Comparison of ENCODE assay signal across 20 cellular contexts in the genomic region with DNA sequence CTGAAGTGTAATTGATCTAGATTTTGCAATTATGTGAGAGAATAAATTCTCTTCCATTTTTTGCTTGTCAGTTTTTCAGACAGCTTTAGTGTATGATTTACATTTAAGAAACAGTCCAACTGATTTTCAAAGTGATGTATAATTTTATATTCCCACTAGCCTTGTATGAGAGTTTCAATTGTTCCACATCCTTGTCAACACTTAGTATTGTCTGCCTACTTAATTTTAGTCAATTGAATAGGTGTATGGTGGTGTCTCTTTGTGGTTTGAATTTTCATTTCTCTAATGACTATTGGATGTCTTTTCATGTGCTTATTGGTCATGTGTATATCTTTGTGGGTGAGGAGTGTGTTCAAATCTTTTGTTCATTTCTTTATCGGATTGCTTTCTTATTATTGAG. TPM values are rescaled to one million over a fixed set of nuclear protein-coding genes. Genes with fewer than 3 reads are reported as not detected.
DNase-seq lines count a peak whose midpoint lies in the region; ATAC-seq, FAIRE-seq and TF ChIP-seq lines count a peak whose summit lies in the region.
"Had no signal": no experiment of that assay in that cellular context is flagged by ENCODE, and none has a peak within 500 bp of the region (broad histone marks: within the 10 kb centered on the region; RNA-seq: fewer than 3 reads in every experiment).

No MANE protein-coding gene starts in this region.

- BruUV-seq in MCF 10A (replicated peaks; lab: Mats Ljungman, UMichigan) = no TSS peak

- TF ChIP-seq EP300 in A549 (IDR thresholded peaks at IDR 0.05) = no peak

- no peak for TF ChIP-seq RAD21 in A549 (conservative IDR thresholded peaks at IDR 0.05 in 1 of 2, IDR thresholded peaks at IDR 0.05 in 1 of 2)

- H3K9ac ChIP-seq in subcutaneous abdominal adipose tissue (ENCODE audit: low read length in 5 of 5) = no peak overlapping the region
- H3K9ac ChIP-seq: BLaER1 treated with 17β-estradiol and CSF1 and Interleukin-3, amounts not matched to agents 10 nM and 100 nM had no signal

- H3K4me1 Mint-ChIP-seq in MCF 10A (ENCODE audit: insufficient read depth, unreplicated experiment) = no peaks in the 10 kb centered on the region
- H3K4me1 Mint-ChIP-seq in WTC11 = no peaks in the 10 kb centered on the region

- H3K27me3 ChIP-seq in subcutaneous abdominal adipose tissue (ENCODE audit: control insufficient read depth in 5 of 5, insufficient read depth in 4 of 5, low read length in 5 of 5) = no peaks in the 10 kb centered on the region
- H3K27me3 ChIP-seq: BLaER1 treated with 17β-estradiol and CSF1 and Interleukin-3, amounts not matched to agents 10 nM and 100 nM had no signal

- no peak for DNase-seq in A549 (ENCODE audit: low read depth in 1 of 2, low spot score in 1 of 2)
- no peak for DNase-seq in MCF 10A (ENCODE audit: unreplicated experiment)
- DNase-seq in WTC11 (ENCODE audit: low spot score) = no peak
- DNase-seq: 8988T; Caco-2; Calu3; CD4-positive, alpha-beta T cell; CD8-positive, alpha-beta T cell; DMS79 treated with DMSO at 0.1 percent for 48 hours; GF-D8 had no signal

- H3K9me3 Mint-ChIP-seq in MCF 10A (ENCODE audit: unreplicated experiment) (peaks cover 31% of the 10 kb centered on the region), WTC11 (peaks cover 28% of the 10 kb centered on the region)

- 83% methylated on average over 1 of the region's 1 CpG for WGBS in A549 (ENCODE audit: missing lambda C conversion rate)

- H3K27ac Mint-ChIP-seq in MCF 10A (ENCODE audit: low read depth, unreplicated experiment) (no peak overlapping the region), WTC11 (no peak overlapping the region)
- H3K27ac Mint-ChIP-seq: B cell; CD4-positive, alpha-beta T cell; CD8-positive, alpha-beta T cell had no signal

- no peak overlapping the region for H3K4me2 ChIP-seq in A549
- H3K4me2 ChIP-seq: BLaER1 treated with 17β-estradiol and CSF1 and Interleukin-3, amounts not matched to agents 10 nM and 100 nM had no signal

- H3K4me3 Mint-ChIP-seq in MCF 10A (ENCODE audit: unreplicated experiment) (no peak overlapping the region), WTC11 (no peak overlapping the region)
- H3K4me3 Mint-ChIP-seq: B cell; CD4-positive, alpha-beta T cell; CD8-positive, alpha-beta T cell had no signal

- POLR2A ChIA-PET in A549 (lab: Yijun Ruan, JAX) = no interaction called here
- POLR2A ChIA-PET in HEK293 (lab: Yijun Ruan, JAX) = no interaction called here
- POLR2A ChIA-PET in MCF 10A (lab: Yijun Ruan, JAX) = interaction anchor here (0.8 kb wide), 1 partner anchor 30 kb away, joined by 4 read pairs; no protein-coding TSS in a partner anchor
- POLR2A ChIA-PET in WTC11 (lab: Charles Lee) = no interaction called here

- CTCF ChIA-PET in A549 (lab: Yijun Ruan, JAX) = no interaction called here
- CTCF ChIA-PET in HEK293 (lab: Yijun Ruan, JAX) = interaction anchor here (0.5 kb wide), 1 partner anchor 627 kb away, joined by 3 read pairs; no protein-coding TSS in a partner anchor
- CTCF ChIA-PET in MCF 10A (lab: Yijun Ruan, JAX) = no interaction called here
- CTCF ChIA-PET in WTC11 (lab: Charles Lee) = no interaction called here

- H3K27me3 Mint-ChIP-seq in MCF 10A (ENCODE audit: insufficient read depth, unreplicated experiment) = no peaks in the 10 kb centered on the region
- H3K27me3 Mint-ChIP-seq in WTC11 (ENCODE audit: low read depth) = no peaks in the 10 kb centered on the region; the same call in 1 of the 2 replicates
- H3K27me3 Mint-ChIP-seq: CD4-positive, alpha-beta T cell had no signal

- H3K4me1 ChIP-seq in A549 (no peaks in the 10 kb centered on the region), HEK293 (ENCODE audit: control insufficient read depth, insufficient read depth, low read length) (no peaks in the 10 kb centered on the region), subcutaneous abdominal adipose tissue (ENCODE audit: control insufficient read depth in 5 of 5, insufficient read depth in 5 of 5, low read length in 5 of 5) (peaks cover 0 to 19% (median 0%) of the 10 kb centered on the region in 5 donors)

- no peak for FAIRE-seq in A549 (lab: Jason Lieb, UNC)
- FAIRE-seq: A204.1, D721Med, G401.6, GM12891, GM19239 had no signal

- ATAC-seq in A549 (no peak), WTC11 (no peak)
- ATAC-seq: CD8-positive, alpha-beta T cell had no signal

- H3K36me3 Mint-ChIP-seq in MCF 10A (ENCODE audit: insufficient read depth, unreplicated experiment) (peaks cover 8% of the 10 kb centered on the region), WTC11 (peaks cover 12% of the 10 kb centered on the region)
- H3K36me3 Mint-ChIP-seq: CD8-positive, alpha-beta T cell had no signal

- H3K27ac ChIP-seq in A549 (no peak overlapping the region), HEK293 (ENCODE audit: extremely low read depth, low read depth, low read length) (no peak overlapping the region), subcutaneous abdominal adipose tissue (ENCODE audit: low read depth, low read length) (peak overlapping the region; percentile 74)
- H3K27ac ChIP-seq: BLaER1 treated with 17β-estradiol and CSF1 and Interleukin-3, amounts not matched to agents 10 nM and 100 nM; C4-2B had no signal

- H3K4me3 ChIP-seq in A549 (no peak overlapping the region), HEK293 (ENCODE audit: low read depth, low read length) (no peak overlapping the region), subcutaneous abdominal adipose tissue (ENCODE audit: low read depth in 1 of 5, low read length in 5 of 5) (no peak overlapping the region)
- H3K4me3 ChIP-seq: BLaER1 treated with 17β-estradiol and CSF1 and Interleukin-3, amounts not matched to agents 10 nM and 100 nM had no signal

- intact Hi-C loops in MCF 10A (cut with micrococcal nuclease) = no loop called here

- H3K36me3 ChIP-seq in HEK293 (ENCODE audit: control insufficient read depth in 2 of 2, insufficient read depth in 1 of 2, low read length in 2 of 2) (no peaks in the 10 kb centered on the region), subcutaneous abdominal adipose tissue (ENCODE audit: control insufficient read depth in 5 of 5, insufficient read depth in 5 of 5, low read length in 5 of 5) (no peaks in the 10 kb centered on the region)
- H3K36me3 ChIP-seq: BLaER1 treated with 17β-estradiol and CSF1 and Interleukin-3, amounts not matched to agents 10 nM and 100 nM had no signal

- H3K9me3 ChIP-seq in A549 (no peaks in the 10 kb centered on the region; the same call in 2 of the 3 replicates), HEK293 (ENCODE audit: control insufficient read depth, insufficient read depth, low read depth, low read length) (no peaks in the 10 kb centered on the region), subcutaneous abdominal adipose tissue (ENCODE audit: control insufficient read depth in 5 of 5, low read length in 5 of 5) (peaks cover 0 to 17% (median 8%) of the 10 kb centered on the region in 5 donors)
- H3K9me3 ChIP-seq: Caco-2 had no signal

- TF ChIP-seq CTCF in A549 (IDR thresholded peaks at IDR 0.05) (no peak), HEK293 (tag by site-specific recombination; IDR thresholded peaks at IDR 0.05) (no peak), MCF 10A (IDR thresholded peaks at IDR 0.05; ENCODE audit: unreplicated experiment) (no peak), WTC11 (IDR thresholded peaks at IDR 0.05) (no peak)

- TF ChIP-seq POLR2A in A549 (IDR thresholded peaks at IDR 0.05; ENCODE audit: low read length) = no peak

TF ChIP-seq in A549, 52 proteins besides CTCF, POLR2A, EP300 and RAD21:
- TF ChIP-seq ZC3H11A (IDR thresholded peaks at IDR 0.05) (no peak), ZFP36 (IDR thresholded peaks at IDR 0.05; ENCODE audit: borderline replicate concordance, partially characterized antibody) (peak; percentile 64)

TF ChIP-seq in HEK293, 187 proteins besides CTCF, POLR2A, EP300 and RAD21 (continues in another document):
- TF ChIP-seq, protein P1, sequence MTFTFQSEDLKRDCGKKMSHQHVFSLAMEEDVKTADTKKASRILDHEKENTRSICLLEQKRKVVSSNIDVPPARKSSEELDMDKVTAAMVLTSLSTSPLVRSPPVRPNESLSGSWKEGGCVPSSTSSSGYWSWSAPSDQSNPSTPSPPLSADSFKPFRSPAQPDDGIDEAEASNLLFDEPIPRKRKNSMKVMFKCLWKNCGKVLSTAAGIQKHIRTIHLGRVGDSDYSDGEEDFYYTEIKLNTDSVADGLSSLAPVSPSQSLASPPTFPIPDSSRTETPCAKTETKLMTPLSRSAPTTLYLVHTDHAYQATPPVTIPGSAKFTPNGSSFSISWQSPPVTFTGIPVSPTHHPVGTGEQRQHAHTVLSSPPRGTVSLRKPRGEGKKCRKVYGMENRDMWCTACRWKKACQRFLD (tag by site-specific recombination; IDR thresholded peaks at IDR 0.05) = no peak

TF ChIP-seq in WTC11, 78 proteins besides CTCF, POLR2A, EP300 and RAD21 (continues in another document):
- TF ChIP-seq, protein P2, sequence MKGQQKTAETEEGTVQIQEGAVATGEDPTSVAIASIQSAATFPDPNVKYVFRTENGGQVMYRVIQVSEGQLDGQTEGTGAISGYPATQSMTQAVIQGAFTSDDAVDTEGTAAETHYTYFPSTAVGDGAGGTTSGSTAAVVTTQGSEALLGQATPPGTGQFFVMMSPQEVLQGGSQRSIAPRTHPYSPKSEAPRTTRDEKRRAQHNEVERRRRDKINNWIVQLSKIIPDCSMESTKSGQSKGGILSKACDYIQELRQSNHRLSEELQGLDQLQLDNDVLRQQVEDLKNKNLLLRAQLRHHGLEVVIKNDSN (CRISPR knock-in tag; IDR thresholded peaks at IDR 0.05) = no peak
- no peak for TF ChIP-seq IRF2 (CRISPR knock-in tag; IDR thresholded peaks at IDR 0.05; ENCODE audit: borderline replicate concordance, low read depth)
- TF ChIP-seq, protein P3, sequence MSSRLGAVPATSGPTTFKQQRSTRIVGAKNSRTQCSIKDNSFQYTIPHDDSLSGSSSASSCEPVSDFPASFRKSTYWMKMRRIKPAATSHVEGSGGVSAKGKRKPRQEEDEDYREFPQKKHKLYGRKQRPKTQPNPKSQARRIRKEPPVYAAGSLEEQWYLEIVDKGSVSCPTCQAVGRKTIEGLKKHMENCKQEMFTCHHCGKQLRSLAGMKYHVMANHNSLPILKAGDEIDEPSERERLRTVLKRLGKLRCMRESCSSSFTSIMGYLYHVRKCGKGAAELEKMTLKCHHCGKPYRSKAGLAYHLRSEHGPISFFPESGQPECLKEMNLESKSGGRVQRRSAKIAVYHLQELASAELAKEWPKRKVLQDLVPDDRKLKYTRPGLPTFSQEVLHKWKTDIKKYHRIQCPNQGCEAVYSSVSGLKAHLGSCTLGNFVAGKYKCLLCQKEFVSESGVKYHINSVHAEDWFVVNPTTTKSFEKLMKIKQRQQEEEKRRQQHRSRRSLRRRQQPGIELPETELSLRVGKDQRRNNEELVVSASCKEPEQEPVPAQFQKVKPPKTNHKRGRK (CRISPR knock-in tag; IDR thresholded peaks at IDR 0.05; ENCODE audit: borderline replicate concordance) = no peak

RNA-seq across cellular contexts. Expression of a gene that starts 49.4 kb away (rescaled TPM):
- polyA plus RNA-seq in A549 (2011; rRNA removed) (23.1 and 28.9 TPM in 2 replicates), A549 (2017; fragmentation: RNase III; extraction: RNeasy Plus Mini Kit Qiagen cat#74134 plus additional on column Dnase treatment) (5.3 to 7.6 TPM (median 5.9 TPM) in 3 replicates)
- 21.0 and 23.1 TPM in 2 replicates for polyA plus RNA-seq in A549 (2012; cell fraction: cytosol; rRNA removed)
- polyA plus RNA-seq in A549 (2012; cell fraction: nucleus; rRNA removed) = 23.3 and 30.8 TPM in 2 replicates
- polyA minus RNA-seq in A549 (2011; rRNA and poly(A)+ RNA removed) = 25.8 and 30.1 TPM in 2 replicates
- total RNA-seq in MCF 10A (2022) (41.2 and 46.4 TPM in 2 replicates), WTC11 (2021) (44.3 to 63.2 TPM (median 47.4 TPM) in 3 replicates)
